1 cellular context compared by ENCODE assay signal in the genomic region with DNA sequence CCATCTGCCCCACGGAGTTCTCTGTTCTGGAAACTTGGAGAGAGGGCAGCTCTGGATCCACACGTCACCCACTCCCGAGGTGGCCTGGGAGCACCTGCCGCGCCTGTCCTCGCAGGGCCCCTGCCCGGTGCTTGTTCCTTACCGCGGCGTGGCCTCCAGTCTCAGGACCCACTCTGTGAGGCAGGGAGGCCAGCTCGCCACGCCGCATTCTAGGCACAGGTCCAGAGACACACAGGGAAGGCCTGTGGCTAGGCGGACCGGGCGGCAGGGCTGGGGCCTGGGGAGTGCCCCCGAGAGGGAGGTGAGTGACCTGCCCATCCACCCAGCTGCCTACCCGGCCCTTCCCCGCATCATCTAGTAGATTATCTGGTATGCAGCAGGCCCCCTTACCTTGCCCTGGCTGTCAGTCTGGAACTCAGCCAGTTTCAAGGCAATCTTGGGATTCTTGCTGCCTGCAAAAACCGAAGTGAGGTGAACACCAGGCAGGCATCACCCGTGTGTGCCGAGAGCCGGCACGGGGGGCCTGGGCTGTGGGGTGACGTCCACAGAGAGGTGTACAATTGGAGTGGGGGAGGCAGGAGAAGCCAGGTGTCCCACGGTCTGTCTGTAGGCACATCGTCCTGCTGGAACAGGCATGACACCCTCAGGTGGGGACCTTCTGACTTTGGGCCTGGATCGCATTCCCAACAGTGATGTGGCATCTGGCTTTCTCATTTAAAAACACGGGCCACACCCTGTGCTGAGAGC.
TF ChIP-seq lines count a peak whose summit lies in the region.

No MANE protein-coding gene starts in this region.

TF ChIP-seq in H1, 55 proteins besides CTCF, POLR2A, EP300 and RAD21:
- no peak for TF ChIP-seq KDM5A (IDR thresholded peaks at IDR 0.05; ENCODE audit: low read length)
- no peak for TF ChIP-seq TBP (IDR thresholded peaks at IDR 0.05; ENCODE audit: low read depth, low read length)
- no peak for TF ChIP-seq HDAC6 (IDR thresholded peaks at IDR 0.05; ENCODE audit: low read depth, low read length)
- TF ChIP-seq JUN (IDR thresholded peaks at IDR 0.05; ENCODE audit: low read depth, low read length): no peak
- no peak for TF ChIP-seq TAF7 (optimal IDR thresholded peaks at IDR 0.05; ENCODE audit: borderline replicate concordance, low read depth, low read length)
- no peak for TF ChIP-seq TAF1 (IDR thresholded peaks at IDR 0.05; ENCODE audit: low read depth, low read length)
- TF ChIP-seq BCL11A (IDR thresholded peaks at IDR 0.05; ENCODE audit: low read depth in 2 of 2, low read length in 2 of 2): no peak
- no peak for TF ChIP-seq KDM4A (IDR thresholded peaks at IDR 0.05; ENCODE audit: low read depth, low read length, severe bottlenecking)
- no peak for TF ChIP-seq SRF (IDR thresholded peaks at IDR 0.05; ENCODE audit: low read depth, low read length)
- TF ChIP-seq, protein P1, sequence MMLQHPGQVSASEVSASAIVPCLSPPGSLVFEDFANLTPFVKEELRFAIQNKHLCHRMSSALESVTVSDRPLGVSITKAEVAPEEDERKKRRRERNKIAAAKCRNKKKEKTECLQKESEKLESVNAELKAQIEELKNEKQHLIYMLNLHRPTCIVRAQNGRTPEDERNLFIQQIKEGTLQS (IDR thresholded peaks at IDR 0.05; ENCODE audit: insufficient read depth, low read depth, low read length): no peak
- no peak for TF ChIP-seq CEBPB (IDR thresholded peaks at IDR 0.05; ENCODE audit: low read depth, low read length)
- no peak for TF ChIP-seq RXRA (IDR thresholded peaks at IDR 0.05; ENCODE audit: insufficient read depth, low read depth, low read length)
